1 cellular context compared by ENCODE assay signal in genomic region chr12:10211975-10212622, GRCh38.
TF ChIP-seq lines count a peak whose summit lies in the region.

No MANE protein-coding gene starts in this region.

TF ChIP-seq in HepG2, 621 proteins besides CTCF, POLR2A, EP300 and RAD21 (continued from another document and continues in another):
- TF ChIP-seq ZNF891 (CRISPR knock-in tag; IDR thresholded peaks at IDR 0.05) (no peak), TFE3 (CRISPR knock-in tag; IDR thresholded peaks at IDR 0.05) (peak; percentile 73), ZNF562 (CRISPR knock-in tag; IDR thresholded peaks at IDR 0.05; ENCODE audit: borderline replicate concordance) (no peak), RARA (CRISPR knock-in tag; IDR thresholded peaks at IDR 0.05) (peak; percentile 91), TMF1 (CRISPR knock-in tag; IDR thresholded peaks at IDR 0.05; ENCODE audit: low read depth) (no peak), GATAD2A (CRISPR knock-in tag; IDR thresholded peaks at IDR 0.05) (peak; percentile 68; the same call in 1 of the 2 replicates), RERE (CRISPR knock-in tag; IDR thresholded peaks at IDR 0.05; ENCODE audit: low read depth) (no peak), STAT5B (CRISPR knock-in tag; IDR thresholded peaks at IDR 0.05) (no peak), TEAD3 (CRISPR knock-in tag; optimal IDR thresholded peaks at IDR 0.05; ENCODE audit: borderline replicate concordance) (peak; percentile 78), SAP130 (CRISPR knock-in tag; IDR thresholded peaks at IDR 0.05; ENCODE audit: low read depth) (peak; percentile 90), AFF4 (CRISPR knock-in tag; IDR thresholded peaks at IDR 0.05) (no peak), ELF3 (CRISPR knock-in tag; IDR thresholded peaks at IDR 0.05) (peak; percentile 48), RCOR2 (CRISPR knock-in tag; IDR thresholded peaks at IDR 0.05) (peak; percentile 56; the same call in 1 of the 2 replicates), YEATS2 (CRISPR knock-in tag; IDR thresholded peaks at IDR 0.05; ENCODE audit: borderline replicate concordance) (peak; percentile 67; the same call in 1 of the 2 replicates), FOXJ3 (CRISPR knock-in tag; IDR thresholded peaks at IDR 0.05; ENCODE audit: borderline replicate concordance) (peak; percentile 61; the same call in 1 of the 2 replicates), SETDB1 (CRISPR knock-in tag; IDR thresholded peaks at IDR 0.05; ENCODE audit: borderline replicate concordance) (no peak), ZNF790 (CRISPR knock-in tag; IDR thresholded peaks at IDR 0.05; ENCODE audit: borderline replicate concordance) (0 out of 2 replicates have a peak, but pooled peaks have one; percentile 18), DMAP1 (CRISPR knock-in tag; IDR thresholded peaks at IDR 0.05) (peak; percentile 53), RFX5 (IDR thresholded peaks at IDR 0.05; ENCODE audit: low read depth, low read length) (0 out of 2 replicates have a peak, but pooled peaks have one; percentile 25), SKI (IDR thresholded peaks at IDR 0.05; ENCODE audit: partially characterized antibody) (no peak), HMGXB4 (CRISPR knock-in tag; IDR thresholded peaks at IDR 0.05; ENCODE audit: borderline replicate concordance in 1 of 2, low read depth in 1 of 2) (peak in 1 of 2 experiments; percentile 48; a peak in 3 of 4 replicates), GPN1 (CRISPR knock-in tag; IDR thresholded peaks at IDR 0.05; ENCODE audit: borderline replicate concordance) (no peak), ZNF768 (CRISPR knock-in tag; IDR thresholded peaks at IDR 0.05) (no peak), ZNF296 (CRISPR knock-in tag; conservative IDR thresholded peaks at IDR 0.05) (no peak), ZSCAN9 (CRISPR knock-in tag; IDR thresholded peaks at IDR 0.05; ENCODE audit: borderline replicate concordance) (peak; percentile 34; the same call in 1 of the 2 replicates), ZBTB38 (CRISPR knock-in tag; IDR thresholded peaks at IDR 0.05) (no peak), ZNF17 (CRISPR knock-in tag; IDR thresholded peaks at IDR 0.05) (no peak), ZNF740 (CRISPR knock-in tag; IDR thresholded peaks at IDR 0.05) (no peak), RBFOX2 (IDR thresholded peaks at IDR 0.05; ENCODE audit: low read depth, low read length) (0 out of 2 replicates have a peak, but pooled peaks have one; percentile 33), ZNF121 (CRISPR knock-in tag; IDR thresholded peaks at IDR 0.05) (peak; percentile 98), MTA3 (CRISPR knock-in tag; IDR thresholded peaks at IDR 0.05) (no peak), DMTF1 (CRISPR knock-in tag; IDR thresholded peaks at IDR 0.05) (no peak), ARNT (IDR thresholded peaks at IDR 0.05) (no peak), ZNF264 (CRISPR knock-in tag; IDR thresholded peaks at IDR 0.05) (no peak), CHD2 (IDR thresholded peaks at IDR 0.05; ENCODE audit: low read depth, low read length) (no peak), TCF12 (IDR thresholded peaks at IDR 0.05) (no peak), TCF12 (CRISPR knock-in tag; IDR thresholded peaks at IDR 0.05) (no peak; the same call in 1 of the 2 replicates), IKZF5 (CRISPR knock-in tag; IDR thresholded peaks at IDR 0.05) (peak; percentile 75; the same call in 1 of the 2 replicates), ZNF350 (CRISPR knock-in tag; IDR thresholded peaks at IDR 0.05; ENCODE audit: borderline replicate concordance, low read depth) (no peak; the same call in 1 of the 2 replicates), SMAD1 (CRISPR knock-in tag; IDR thresholded peaks at IDR 0.05; ENCODE audit: borderline replicate concordance, low read depth) (no peak), FOXO1 (CRISPR knock-in tag; IDR thresholded peaks at IDR 0.05) (peak; percentile 86), HDAC1 (CRISPR knock-in tag; IDR thresholded peaks at IDR 0.05) (0 out of 2 replicates have a peak, but pooled peaks have one; percentile 49), SP1 (IDR thresholded peaks at IDR 0.05) (no peak), SP1 (CRISPR knock-in tag; IDR thresholded peaks at IDR 0.05) (peak; percentile 82), ZNF275 (CRISPR knock-in tag; IDR thresholded peaks at IDR 0.05; ENCODE audit: borderline replicate concordance) (no peak), ZNF441 (CRISPR knock-in tag; IDR thresholded peaks at IDR 0.05; ENCODE audit: borderline replicate concordance) (peak; percentile 37; the same call in 1 of the 2 replicates), ISX (CRISPR knock-in tag; conservative IDR thresholded peaks at IDR 0.05) (no peak), ZNF263 (CRISPR knock-in tag; IDR thresholded peaks at IDR 0.05) (peak; percentile 59; the same call in 1 of the 2 replicates), CERS6 (CRISPR knock-in tag; IDR thresholded peaks at IDR 0.05) (no peak)
